8 cellular contexts compared by ENCODE assay signal in the genomic region with DNA sequence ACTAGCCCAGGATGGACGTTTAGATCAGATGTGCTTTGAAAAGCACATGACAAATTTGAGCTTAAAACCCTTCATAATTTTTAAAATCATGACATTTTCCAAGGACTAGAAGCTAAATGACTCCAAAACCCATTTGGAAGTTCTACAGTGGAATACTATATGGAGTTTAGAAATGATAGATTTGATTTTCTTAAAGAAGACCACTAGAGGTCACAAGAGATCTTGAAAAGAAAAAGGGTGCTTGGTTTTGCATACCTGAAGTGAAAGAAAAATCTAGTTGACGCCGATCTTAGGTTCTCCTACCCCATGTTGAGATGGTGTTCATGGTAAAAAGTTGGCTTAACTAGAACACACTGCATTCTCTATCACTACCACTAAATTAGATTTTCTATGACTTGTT. TPM values are rescaled to one million over a fixed set of nuclear protein-coding genes. Genes with fewer than 3 reads are reported as not detected.
DNase-seq lines count a peak whose midpoint lies in the region; ATAC-seq and TF ChIP-seq lines count a peak whose summit lies in the region.

No MANE protein-coding gene starts in this region.

- H3K79me2 ChIP-seq in GM23338 (replicated peaks; ENCODE audit: insufficient read depth): no peaks in the 10 kb centered on the region

- intact Hi-C loops in CD14-positive monocyte (cut with micrococcal nuclease): loop anchor here (2.0 to 10.0 kb wide), 3 partner anchors 321 to 511 kb away; no protein-coding TSS in a partner anchor

- H3K27ac Mint-ChIP-seq in CD14-positive monocyte (no peak overlapping the region), GM23338 (no peak overlapping the region)
- no peak overlapping the region for H3K27ac Mint-ChIP-seq in T-helper 2 cell treated with Interferon-gamma antibody and Interleukin-4, amounts not matched to agents 5 μg/mL and 100 μg/mL, for 36 hours

- DNase-seq in CD14-positive monocyte (ENCODE audit: low spot score) (no peak), GM23338 (ENCODE audit: low spot score) (peak; percentile 82), NCI-H2081 (lab: John Stamatoyannopoulos, UW) (peak; percentile 80 to 83), foreskin keratinocyte (peak in 1 of 2 donors; percentile 18), retina (peak; percentile 55), NK-92 (lab: John Stamatoyannopoulos, UW; ENCODE audit: unreplicated experiment) (no peak)
- no peak for DNase-seq in T-helper 2 cell treated with Interferon-gamma antibody and Interleukin-4, amounts not matched to agents 5 μg/mL and 100 μg/mL, for 36 hours (ENCODE audit: low spot score)
- DNase-seq in stimulated activated CD4-positive, alpha-beta T cell treated with anti-CD3 and anti-CD28 coated beads, Interleukin-2, amount 100 ng/mL, for 48 hours: no peak

- H3K4me1 Mint-ChIP-seq in CD14-positive monocyte: peaks cover 7% of the 10 kb centered on the region
- H3K4me1 Mint-ChIP-seq in GM23338: peaks cover 9% of the 10 kb centered on the region
- H3K4me1 Mint-ChIP-seq in T-helper 2 cell treated with Interferon-gamma antibody and Interleukin-4, amounts not matched to agents 5 μg/mL and 100 μg/mL, for 36 hours (ENCODE audit: low read depth): peaks cover 4% of the 10 kb centered on the region

- ATAC-seq in GM23338: peak; percentile 64
- peak; percentile 72 for ATAC-seq in foreskin keratinocyte

- no peaks in the 10 kb centered on the region for H4K20me1 ChIP-seq in GM23338 (replicated peaks; ENCODE audit: insufficient read depth)

- TF ChIP-seq CTCF in CD14-positive monocyte (IDR thresholded peaks at IDR 0.05): peak; percentile 79
- TF ChIP-seq CTCF in GM23338 (conservative IDR thresholded peaks at IDR 0.05; ENCODE audit: low read depth in 2 of 2): peak; percentile 57 to 72
- peak; percentile 74 for TF ChIP-seq CTCF in foreskin keratinocyte (conservative IDR thresholded peaks at IDR 0.05)

- H3K4me1 ChIP-seq in GM23338 (ENCODE audit: insufficient read depth) (peaks cover 9% of the 10 kb centered on the region; the same call in 1 of the 2 replicates), foreskin keratinocyte (no peaks in the 10 kb centered on the region)

- H3K27ac ChIP-seq in GM23338 (ENCODE audit: low read depth) (no peak overlapping the region), foreskin keratinocyte (no peak overlapping the region)

- H3K4me3 Mint-ChIP-seq in CD14-positive monocyte: peak overlapping the region; percentile 34 to 39
- no peak overlapping the region for H3K4me3 Mint-ChIP-seq in GM23338
- H3K4me3 Mint-ChIP-seq in T-helper 2 cell treated with Interferon-gamma antibody and Interleukin-4, amounts not matched to agents 5 μg/mL and 100 μg/mL, for 36 hours: peak overlapping the region; percentile 71

- no peaks in the 10 kb centered on the region for H3K36me3 Mint-ChIP-seq in CD14-positive monocyte
- no peaks in the 10 kb centered on the region for H3K36me3 Mint-ChIP-seq in GM23338 (ENCODE audit: low read depth)
- no peaks in the 10 kb centered on the region for H3K36me3 Mint-ChIP-seq in T-helper 2 cell treated with Interferon-gamma antibody and Interleukin-4, amounts not matched to agents 5 μg/mL and 100 μg/mL, for 36 hours (ENCODE audit: low read depth)

- no peaks in the 10 kb centered on the region for H3F3A ChIP-seq in GM23338 (replicated peaks; ENCODE audit: low read depth)

- no peaks in the 10 kb centered on the region for H3K36me3 ChIP-seq in GM23338 (ENCODE audit: insufficient read depth)

- H3K9me3 Mint-ChIP-seq in CD14-positive monocyte: peaks cover 0 to 2% (median 0%) of the 10 kb centered on the region in 7 donors
- no peaks in the 10 kb centered on the region for H3K9me3 Mint-ChIP-seq in GM23338
- H3K9me3 Mint-ChIP-seq in T-helper 2 cell treated with Interferon-gamma antibody and Interleukin-4, amounts not matched to agents 5 μg/mL and 100 μg/mL, for 36 hours: no peaks in the 10 kb centered on the region

- H3K27me3 Mint-ChIP-seq in CD14-positive monocyte (ENCODE audit: low read depth in 3 of 3): peaks cover 3 to 6% (median 5%) of the 10 kb centered on the region in 3 donors
- H3K27me3 Mint-ChIP-seq in GM23338 (ENCODE audit: insufficient read depth, low read depth, poor library complexity): no peaks in the 10 kb centered on the region
- peaks cover 14% of the 10 kb centered on the region for H3K27me3 Mint-ChIP-seq in T-helper 2 cell treated with Interferon-gamma antibody and Interleukin-4, amounts not matched to agents 5 μg/mL and 100 μg/mL, for 36 hours (ENCODE audit: low read depth)

- H3K4me3 ChIP-seq in GM23338: no peak overlapping the region

- H3K27me3 ChIP-seq in GM23338 (ENCODE audit: insufficient read depth) (no peaks in the 10 kb centered on the region), foreskin keratinocyte (peaks cover 22% of the 10 kb centered on the region)

- H2AFZ ChIP-seq in GM23338: no peak overlapping the region

- no peaks in the 10 kb centered on the region for H3K9me2 ChIP-seq in GM23338 (ENCODE audit: insufficient read depth)

- no peak overlapping the region for H3K4me2 ChIP-seq in GM23338

TF ChIP-seq in GM23338, 12 proteins besides CTCF, POLR2A, EP300 and RAD21 (continues in another document):
- TF ChIP-seq CREB1 (CRISPR knock-in tag; IDR thresholded peaks at IDR 0.05; ENCODE audit: low read depth) (no peak), EZH2 (IDR thresholded peaks at IDR 0.05; ENCODE audit: low read depth, unreplicated experiment) (no peak), EZH2phosphoT487 (IDR thresholded peaks at IDR 0.05; ENCODE audit: unreplicated experiment) (no peak), NANOG (IDR thresholded peaks at IDR 0.05; ENCODE audit: borderline replicate concordance) (no peak)
- TF ChIP-seq, protein P1, sequence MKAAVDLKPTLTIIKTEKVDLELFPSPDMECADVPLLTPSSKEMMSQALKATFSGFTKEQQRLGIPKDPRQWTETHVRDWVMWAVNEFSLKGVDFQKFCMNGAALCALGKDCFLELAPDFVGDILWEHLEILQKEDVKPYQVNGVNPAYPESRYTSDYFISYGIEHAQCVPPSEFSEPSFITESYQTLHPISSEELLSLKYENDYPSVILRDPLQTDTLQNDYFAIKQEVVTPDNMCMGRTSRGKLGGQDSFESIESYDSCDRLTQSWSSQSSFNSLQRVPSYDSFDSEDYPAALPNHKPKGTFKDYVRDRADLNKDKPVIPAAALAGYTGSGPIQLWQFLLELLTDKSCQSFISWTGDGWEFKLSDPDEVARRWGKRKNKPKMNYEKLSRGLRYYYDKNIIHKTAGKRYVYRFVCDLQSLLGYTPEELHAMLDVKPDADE (IDR thresholded peaks at IDR 0.05): no peak

RNA-seq across cellular contexts. Expression of gene CFAP61, which starts 31.5 kb away (rescaled TPM):
- polyA plus RNA-seq in CD14-positive monocyte (not detected), GM23338 (2016; fragmentation: Nextera tagmentation; extraction: Ambion mirVana) (0.21 TPM in 1 of 2 replicates, not detected in the other), foreskin keratinocyte (0.03 TPM in 1 of 2 replicates, not detected in the other)
- not detected in 2 replicates for total RNA-seq in GM23338 (2014; rRNA removed; shearing (Covaris generic))
- total RNA-seq in foreskin keratinocyte: not detected in 2 replicates

RNA-seq across cellular contexts. Expression of gene CRNKL1, which starts 31.5 kb away (rescaled TPM):
- polyA plus RNA-seq in CD14-positive monocyte (1 to 10 TPM; 5.9 to 7.4 TPM), GM23338 (2016; fragmentation: Nextera tagmentation; extraction: Ambion mirVana) (20.7 and 27.2 TPM in 2 replicates), foreskin keratinocyte (18.6 and 20.9 TPM in 2 replicates)
- total RNA-seq in GM23338 (2014; rRNA removed; shearing (Covaris generic)): 24.2 and 25.9 TPM in 2 replicates
- total RNA-seq in foreskin keratinocyte: 19.6 and 22.9 TPM in 2 replicates

Comparison
In these comparisons a context has a peak if more than half of its experiments do, and no peak if none do; other contexts are left out.
1. DNase-seq: peak in GM23338 (single experiment), NCI-H2081 (2 of 2) and retina (single experiment); none in CD14-positive monocyte (single experiment), T-helper 2 cell treated with Interferon-gamma antibody and Interleukin-4, amounts not matched to agents 5 μg/mL and 100 μg/mL, for 36 hours (single experiment), NK-92 (single experiment) and stimulated activated CD4-positive, alpha-beta T cell treated with anti-CD3 and anti-CD28 coated beads, Interleukin-2, amount 100 ng/mL, for 48 hours (0 of 2).
2. Peak in every context shown above with its lines, with median percentiles within 50 percentile points of each other: CTCF ChIP-seq.